1 cellular context compared by ENCODE assay signal in the genomic region with DNA sequence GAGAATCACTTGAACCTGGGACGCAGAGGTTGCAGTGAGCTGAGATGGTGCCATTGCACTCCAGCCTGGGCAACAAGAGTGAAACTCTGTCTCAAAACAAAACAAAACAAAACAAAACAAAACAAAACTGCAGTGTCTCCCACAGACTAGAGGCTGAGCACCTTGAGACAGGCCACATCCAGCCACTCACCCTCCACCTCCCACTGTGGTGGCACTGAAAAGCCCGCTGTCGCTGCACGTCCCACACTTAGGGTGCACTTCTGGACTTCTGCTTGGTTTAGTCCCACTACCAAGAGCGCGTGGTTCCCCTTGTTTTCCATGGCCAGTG.
A peak's percentile ranks its signal among the peaks of the same experiment; 100 is the strongest.
TF ChIP-seq lines count a peak whose summit lies in the region.

No MANE protein-coding gene starts in this region.

TF ChIP-seq in HepG2, 621 proteins besides CTCF, POLR2A, EP300 and RAD21:
- TF ChIP-seq, protein P1, sequence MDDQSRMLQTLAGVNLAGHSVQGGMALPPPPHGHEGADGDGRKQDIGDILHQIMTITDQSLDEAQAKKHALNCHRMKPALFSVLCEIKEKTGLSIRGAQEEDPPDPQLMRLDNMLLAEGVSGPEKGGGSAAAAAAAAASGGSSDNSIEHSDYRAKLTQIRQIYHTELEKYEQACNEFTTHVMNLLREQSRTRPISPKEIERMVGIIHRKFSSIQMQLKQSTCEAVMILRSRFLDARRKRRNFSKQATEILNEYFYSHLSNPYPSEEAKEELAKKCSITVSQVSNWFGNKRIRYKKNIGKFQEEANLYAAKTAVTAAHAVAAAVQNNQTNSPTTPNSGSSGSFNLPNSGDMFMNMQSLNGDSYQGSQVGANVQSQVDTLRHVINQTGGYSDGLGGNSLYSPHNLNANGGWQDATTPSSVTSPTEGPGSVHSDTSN (CRISPR knock-in tag; IDR thresholded peaks at IDR 0.05; ENCODE audit: borderline replicate concordance): peak; percentile 36; the same call in 1 of the 2 replicates
- TF ChIP-seq NAIF1 (CRISPR knock-in tag; IDR thresholded peaks at IDR 0.05; ENCODE audit: borderline replicate concordance) (0 out of 2 replicates have a peak, but pooled peaks have one; percentile 1), ZNF879 (CRISPR knock-in tag; IDR thresholded peaks at IDR 0.05) (0 out of 2 replicates have a peak, but pooled peaks have one; percentile 10), MAF1 (CRISPR knock-in tag; IDR thresholded peaks at IDR 0.05; ENCODE audit: borderline replicate concordance) (0 out of 2 replicates have a peak, but pooled peaks have one; percentile 56), SALL2 (CRISPR knock-in tag; IDR thresholded peaks at IDR 0.05) (0 out of 2 replicates have a peak, but pooled peaks have one; percentile 66)
- TF ChIP-seq, protein P2, sequence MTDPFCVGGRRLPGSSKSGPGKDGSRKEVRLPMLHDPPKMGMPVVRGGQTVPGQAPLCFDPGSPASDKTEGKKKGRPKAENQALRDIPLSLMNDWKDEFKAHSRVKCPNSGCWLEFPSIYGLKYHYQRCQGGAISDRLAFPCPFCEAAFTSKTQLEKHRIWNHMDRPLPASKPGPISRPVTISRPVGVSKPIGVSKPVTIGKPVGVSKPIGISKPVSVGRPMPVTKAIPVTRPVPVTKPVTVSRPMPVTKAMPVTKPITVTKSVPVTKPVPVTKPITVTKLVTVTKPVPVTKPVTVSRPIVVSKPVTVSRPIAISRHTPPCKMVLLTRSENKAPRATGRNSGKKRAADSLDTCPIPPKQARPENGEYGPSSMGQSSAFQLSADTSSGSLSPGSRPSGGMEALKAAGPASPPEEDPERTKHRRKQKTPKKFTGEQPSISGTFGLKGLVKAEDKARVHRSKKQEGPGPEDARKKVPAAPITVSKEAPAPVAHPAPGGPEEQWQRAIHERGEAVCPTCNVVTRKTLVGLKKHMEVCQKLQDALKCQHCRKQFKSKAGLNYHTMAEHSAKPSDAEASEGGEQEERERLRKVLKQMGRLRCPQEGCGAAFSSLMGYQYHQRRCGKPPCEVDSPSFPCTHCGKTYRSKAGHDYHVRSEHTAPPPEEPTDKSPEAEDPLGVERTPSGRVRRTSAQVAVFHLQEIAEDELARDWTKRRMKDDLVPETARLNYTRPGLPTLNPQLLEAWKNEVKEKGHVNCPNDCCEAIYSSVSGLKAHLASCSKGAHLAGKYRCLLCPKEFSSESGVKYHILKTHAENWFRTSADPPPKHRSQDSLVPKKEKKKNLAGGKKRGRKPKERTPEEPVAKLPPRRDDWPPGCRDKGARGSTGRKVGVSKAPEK (CRISPR knock-in tag; IDR thresholded peaks at IDR 0.05; ENCODE audit: borderline replicate concordance): 0 out of 2 replicates have a peak, but pooled peaks have one; percentile 65
- TF ChIP-seq, protein P3, sequence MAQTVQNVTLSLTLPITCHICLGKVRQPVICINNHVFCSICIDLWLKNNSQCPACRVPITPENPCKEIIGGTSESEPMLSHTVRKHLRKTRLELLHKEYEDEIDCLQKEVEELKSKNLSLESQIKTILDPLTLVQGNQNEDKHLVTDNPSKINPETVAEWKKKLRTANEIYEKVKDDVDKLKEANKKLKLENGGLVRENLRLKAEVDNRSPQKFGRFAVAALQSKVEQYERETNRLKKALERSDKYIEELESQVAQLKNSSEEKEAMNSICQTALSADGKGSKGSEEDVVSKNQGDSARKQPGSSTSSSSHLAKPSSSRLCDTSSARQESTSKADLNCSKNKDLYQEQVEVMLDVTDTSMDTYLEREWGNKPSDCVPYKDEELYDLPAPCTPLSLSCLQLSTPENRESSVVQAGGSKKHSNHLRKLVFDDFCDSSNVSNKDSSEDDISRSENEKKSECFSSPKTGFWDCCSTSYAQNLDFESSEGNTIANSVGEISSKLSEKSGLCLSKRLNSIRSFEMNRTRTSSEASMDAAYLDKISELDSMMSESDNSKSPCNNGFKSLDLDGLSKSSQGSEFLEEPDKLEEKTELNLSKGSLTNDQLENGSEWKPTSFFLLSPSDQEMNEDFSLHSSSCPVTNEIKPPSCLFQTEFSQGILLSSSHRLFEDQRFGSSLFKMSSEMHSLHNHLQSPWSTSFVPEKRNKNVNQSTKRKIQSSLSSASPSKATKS (CRISPR knock-in tag; IDR thresholded peaks at IDR 0.05): peak; percentile 9; the same call in 1 of the 2 replicates
